ENCODE assay signal across 26 cellular contexts in the genomic region with DNA sequence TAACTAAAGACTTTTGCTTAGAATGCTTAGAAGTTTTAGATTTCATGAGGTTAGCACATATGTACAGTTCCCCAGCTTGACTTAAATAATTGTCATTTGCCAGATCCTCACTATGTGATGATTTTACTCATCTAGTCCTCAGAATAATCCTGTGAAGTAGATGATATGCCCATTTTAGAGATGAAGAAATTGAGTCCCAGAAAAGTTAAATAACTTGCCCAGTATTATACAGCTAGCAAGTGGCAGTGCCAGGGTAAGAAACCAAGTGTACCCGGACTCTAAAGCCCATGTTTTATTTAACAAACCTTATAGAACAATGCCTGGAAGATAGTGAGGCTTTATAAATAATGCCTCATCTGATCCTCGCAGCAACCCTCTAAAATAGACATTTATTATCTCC.
"Had no signal": no experiment of that assay in that cellular context is flagged by ENCODE, and none has a peak within 500 bp of the region (broad histone marks: within the 10 kb centered on the region; RNA-seq: fewer than 3 reads in every experiment).

No MANE protein-coding gene starts in this region.

- ATAC-seq: stimulated activated effector memory CD8-positive, alpha-beta T cell treated with anti-CD3 and anti-CD28 coated beads, Interleukin-12 subunit alpha, Interleukin-12 subunit beta, amount 100 ng/mL, for 72 hours; stimulated activated memory B cell treated with anti-CD40 and anti-IgM and Interleukin-4, amounts not matched to agents 10 μg/mL and 1 μg/mL and 100 μg/mL, for 72 hours; stimulated activated naive B cell treated with anti-CD40 and anti-IgM and Interleukin-4, amounts not matched to agents 10 μg/mL and 1 μg/mL and 100 μg/mL, for 72 hours; stimulated activated naive CD8-positive, alpha-beta T cell treated with anti-CD3 and anti-CD28 coated beads, Interleukin-15, amount 100 ng/mL, for 72 hours; stimulated activated naive CD8-positive, alpha-beta T cell treated with anti-CD3 and anti-CD28 coated beads, Interleukin-15, Interleukin-2, amounts not matched to agents 100 U/mL and 50 U/mL, for 24 hours; upper lobe of right lung had no signal

- FAIRE-seq: urothelium cell line had no signal

- DNase-seq: stimulated activated CD4-positive, alpha-beta T cell treated with anti-CD3 and anti-CD28 coated beads, Interleukin-2, amount 100 ng/mL, for 48 hours; stimulated activated CD4-positive, alpha-beta T cell treated with anti-CD3 and anti-CD28 coated beads, Interleukin-4, amount 100 ng/mL, for 1 hour; stimulated activated CD4-positive, alpha-beta T cell treated with anti-CD3 and anti-CD28 coated beads, Interleukin-4, amount 100 ng/mL, for 24 hours; stimulated activated CD4-positive, alpha-beta T cell treated with anti-CD3 and anti-CD28 coated beads, Interleukin-4, amount 100 ng/mL, for 4 hours; stimulated activated CD8-positive, alpha-beta memory T cell treated with anti-CD3 and anti-CD28 coated beads, Interleukin-4, amount 100 ng/mL, for 48 hours; stimulated activated naive B cell treated with anti-CD40 and anti-IgM and Interleukin-4, amounts not matched to agents 10 μg/mL and 1 μg/mL and 100 μg/mL, for 72 hours; stimulated activated naive CD4-positive, alpha-beta T cell; stimulated activated naive CD4-positive, alpha-beta T cell treated with Interleukin-2 at 50 U/mL for 16 hours; stimulated activated naive CD8-positive, alpha-beta T cell treated with anti-CD3 and anti-CD28 coated beads, Interleukin-15, amount 100 ng/mL, for 72 hours; stimulated activated naive CD8-positive, alpha-beta T cell treated with anti-CD3 and anti-CD28 coated beads, Interleukin-15, Interleukin-2, amounts not matched to agents 100 U/mL and 50 U/mL, for 24 hours; stomach; substantia nigra; testis; thyroid gland; tibial artery; transverse colon; upper lobe of left lung; upper lobe of right lung; uterus had no signal

- H3K27ac ChIP-seq: stomach, suprapubic skin, testis, thoracic aorta, thyroid gland, tibial artery, tibial nerve, transverse colon, upper lobe of left lung, upper lobe of right lung, uterus, vagina had no signal

- H3K27me3 ChIP-seq: stomach, suprapubic skin, testis, thyroid gland, tibial artery, tibial nerve, transverse colon, upper lobe of left lung, upper lobe of right lung, uterus, vagina had no signal

- H3K4me1 ChIP-seq: stomach, suprapubic skin, testis, thyroid gland, tibial artery, tibial nerve, transverse colon, upper lobe of left lung, upper lobe of right lung, uterus, vagina had no signal

- H3K36me3 ChIP-seq: stomach, suprapubic skin, thoracic aorta, thyroid gland, tibial artery, tibial nerve, transverse colon, upper lobe of left lung, upper lobe of right lung, uterus, vagina had no signal

- H3K4me3 ChIP-seq: stomach, suprapubic skin, testis, thoracic aorta, thyroid gland, tibial artery, tibial nerve, transverse colon, upper lobe of left lung, upper lobe of right lung, uterus, vagina had no signal

- H3K9me3 ChIP-seq: stomach, suprapubic skin, testis, thoracic aorta, thyroid gland, tibial artery, tibial nerve, transverse colon, upper lobe of left lung, upper lobe of right lung, uterus, vagina had no signal
